9 cellular contexts compared by ENCODE assay signal in the genomic region with DNA sequence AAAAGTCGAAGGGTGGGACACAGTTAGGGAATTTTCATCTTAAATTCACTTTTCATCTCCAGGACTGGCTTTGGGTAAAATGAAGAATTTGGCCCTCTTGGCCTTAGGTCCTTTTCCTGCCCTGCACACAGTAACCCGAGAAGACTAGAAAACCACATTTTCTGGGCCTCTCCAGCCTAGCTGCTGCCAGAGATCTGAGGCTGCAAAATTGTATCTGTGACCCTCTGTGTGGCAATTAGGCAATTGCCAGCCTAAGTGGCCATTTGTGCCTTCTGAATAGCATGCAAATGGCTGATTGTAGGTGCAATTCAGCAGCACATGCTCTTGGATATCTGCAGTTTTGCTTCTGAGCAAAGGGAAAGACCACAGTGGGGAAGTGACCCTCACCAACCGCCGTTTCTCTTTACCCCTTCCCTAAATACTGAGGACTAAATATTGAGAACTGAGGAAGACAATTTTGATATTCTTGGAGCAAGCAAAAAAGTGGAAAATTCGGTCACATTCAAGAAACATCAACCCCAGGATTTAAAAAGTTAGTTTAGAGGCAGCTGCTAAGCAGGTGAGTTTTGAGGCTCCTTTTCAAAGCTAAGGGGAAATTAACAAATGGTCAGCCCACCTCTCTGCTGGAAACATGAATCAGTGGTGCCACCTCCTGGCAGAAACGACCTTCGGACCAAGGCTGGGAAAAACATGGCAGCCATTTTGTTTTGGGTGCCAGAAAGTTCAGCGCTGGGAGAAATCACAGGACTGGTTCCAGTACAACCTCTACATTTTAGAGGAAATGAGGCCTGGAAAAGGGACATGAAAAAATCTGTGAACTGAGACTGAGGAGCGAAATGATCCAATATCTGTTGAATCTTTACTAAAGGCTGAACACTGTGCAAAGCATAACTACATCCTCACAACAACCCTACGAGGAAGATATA. TPM values are rescaled to one million over a fixed set of nuclear protein-coding genes. Genes with fewer than 3 reads are reported as not detected.
DNase-seq lines count a peak whose midpoint lies in the region; ATAC-seq and TF ChIP-seq lines count a peak whose summit lies in the region.
"Had no signal": no experiment of that assay in that cellular context is flagged by ENCODE, and none has a peak within 500 bp of the region (broad histone marks: within the 10 kb centered on the region; RNA-seq: fewer than 3 reads in every experiment).

No MANE protein-coding gene starts in this region.

- peaks cover 14% of the 10 kb centered on the region for H3K4me1 Mint-ChIP-seq in glutamatergic neuron (ENCODE audit: low read depth, unreplicated experiment)

- H3K9me3 Mint-ChIP-seq in glutamatergic neuron (ENCODE audit: unreplicated experiment): peaks cover 3% of the 10 kb centered on the region

- H3K27ac Mint-ChIP-seq in glutamatergic neuron (ENCODE audit: unreplicated experiment): peak overlapping the region; percentile 80

- H3K36me3 Mint-ChIP-seq in glutamatergic neuron (ENCODE audit: unreplicated experiment): no peaks in the 10 kb centered on the region

- no peaks in the 10 kb centered on the region for H3K27me3 Mint-ChIP-seq in glutamatergic neuron (ENCODE audit: unreplicated experiment)

- no peak for ATAC-seq in GM19324 (IDR thresholded peaks at IDR 0.05; ENCODE audit: low FRiP score, unreplicated experiment)
- ATAC-seq: left colon had no signal

- no peak overlapping the region for H3K4me3 ChIP-seq in HUES64 (ENCODE audit: low read length)

- H3K9me3 ChIP-seq in HUES64 (ENCODE audit: insufficient read depth, low read depth, low read length): no peaks in the 10 kb centered on the region

- WGBS in HUES64: 19% methylated on average over 7 of the region's 10 CpGs

- H3K27ac ChIP-seq in HUES64 (ENCODE audit: low read depth, low read length) (no peak overlapping the region), substantia nigra (ENCODE audit: low read depth, low read length, poor library complexity, severe bottlenecking) (no peak overlapping the region)

- H3K36me3 ChIP-seq in HUES64 (ENCODE audit: insufficient read depth, low read length): no peaks in the 10 kb centered on the region

- no peaks in the 10 kb centered on the region for H3K27me3 ChIP-seq in HUES64 (ENCODE audit: insufficient read depth, low read length)

- peak; percentile 78 for TF ChIP-seq CTCF in glutamatergic neuron (IDR thresholded peaks at IDR 0.05; ENCODE audit: partially characterized antibody, unreplicated experiment)

- DNase-seq in stimulated activated CD4-positive, alpha-beta T cell treated with anti-CD3 and anti-CD28 coated beads, Interleukin-1b, Interleukin-23, amount 100 ng/mL, for 48 hours: peak; percentile 15
- no peak for DNase-seq in stimulated activated CD4-positive, alpha-beta T cell treated with anti-CD3 and anti-CD28 coated beads, Interleukin-4, amount 100 ng/mL, for 1 hour
- peak; percentile 42 for DNase-seq in SKM-1 treated with dmso at 0.1 percent for 144 hours (lab: John Stamatoyannopoulos, UW; ENCODE audit: unreplicated experiment)
- DNase-seq in glutamatergic neuron: peak; percentile 82
- peak in 26 of 49 donors; percentile 0 to 28 (median 6) for DNase-seq in substantia nigra (lab: John Stamatoyannopoulos, UW)
- DNase-seq in DMS79 treated with DMSO at 0.1 percent for 48 hours (lab: John Stamatoyannopoulos, UW): no peak

- H3K4me1 ChIP-seq in HUES64 (ENCODE audit: insufficient read depth, low read length): peaks cover 14% of the 10 kb centered on the region

- H3K4me3 Mint-ChIP-seq in glutamatergic neuron (ENCODE audit: unreplicated experiment): peak overlapping the region; percentile 52

- H3K9ac ChIP-seq in HUES64 (ENCODE audit: low read depth, low read length): 0 out of 2 replicates have a peak overlapping the region, but pooled peaks have one; percentile 13

RNA-seq across cellular contexts. Expression of a gene that starts 56.6 kb away (rescaled TPM):
- 57.8 TPM for polyA plus RNA-seq in HUES64 (2013, experiment 1 of 2)
- polyA plus RNA-seq in HUES64 (2013, experiment 2 of 2): 75.2 TPM
- 19.4 TPM for total RNA-seq in glutamatergic neuron (ENCODE audit: unreplicated experiment)

Comparison
In these comparisons a context has a peak if more than half of its experiments do, and no peak if none do; other contexts are left out.
1. DNase-seq: peak in stimulated activated CD4-positive, alpha-beta T cell treated with anti-CD3 and anti-CD28 coated beads, Interleukin-1b, Interleukin-23, amount 100 ng/mL, for 48 hours (single experiment), SKM-1 treated with dmso at 0.1 percent for 144 hours (single experiment), glutamatergic neuron (single experiment) and substantia nigra (26 of 49); none in stimulated activated CD4-positive, alpha-beta T cell treated with anti-CD3 and anti-CD28 coated beads, Interleukin-4, amount 100 ng/mL, for 1 hour (single experiment) and DMS79 treated with DMSO at 0.1 percent for 48 hours (single experiment).